10 cellular contexts compared by ENCODE assay signal in the genomic region with DNA sequence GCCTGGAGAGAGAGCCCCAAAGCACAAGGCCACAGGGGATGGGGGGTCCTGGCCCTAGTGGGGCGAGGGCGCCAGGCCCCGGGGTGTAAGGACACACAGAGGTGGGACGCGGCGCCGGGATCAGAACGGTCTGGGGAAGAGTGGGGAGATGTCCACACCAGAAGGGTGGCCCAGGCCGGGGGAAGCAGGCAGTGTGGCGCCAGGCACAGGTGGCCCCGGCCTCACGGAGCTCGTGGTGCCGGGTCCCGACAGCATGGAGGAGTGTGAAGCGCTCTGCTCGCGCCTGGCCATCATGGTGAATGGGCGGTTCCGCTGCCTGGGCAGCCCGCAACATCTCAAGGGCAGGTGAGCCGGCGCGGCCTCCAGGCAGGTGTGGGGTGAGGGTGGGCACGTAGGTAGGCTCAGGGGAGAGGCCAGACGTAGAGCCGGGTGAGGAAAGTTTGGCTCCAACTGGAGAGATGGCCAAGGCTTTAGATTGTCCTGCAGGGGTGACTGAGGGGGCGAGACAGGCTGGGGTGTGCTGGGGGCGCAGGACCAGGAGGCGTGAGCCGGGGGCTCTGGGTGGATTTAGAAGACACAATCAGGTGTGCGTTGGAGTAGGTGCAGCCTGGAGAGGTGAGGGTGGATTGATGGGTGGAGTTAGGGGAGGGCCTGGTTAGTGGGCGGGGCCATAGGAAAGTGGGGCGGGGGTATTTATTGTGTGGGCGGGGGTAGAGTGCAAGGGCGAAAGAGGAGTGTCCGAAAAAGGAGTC. TPM values are rescaled to one million over a fixed set of nuclear protein-coding genes. Genes with fewer than 3 reads are reported as not detected.
DNase-seq lines count a peak whose midpoint lies in the region; TF ChIP-seq lines count a peak whose summit lies in the region.
"Had no signal": no experiment of that assay in that cellular context is flagged by ENCODE, and none has a peak within 500 bp of the region (broad histone marks: within the 10 kb centered on the region; RNA-seq: fewer than 3 reads in every experiment).

No MANE protein-coding gene starts in this region.

- TF ChIP-seq POLR2A in transverse colon (IDR thresholded peaks at IDR 0.05) (no peak), uterus (IDR thresholded peaks at IDR 0.05) (no peak)

- H3K4me3 ChIP-seq in iPS-20b (ENCODE audit: low read length), result peak overlapping the region; percentile 62; the same call in 1 of the 2 replicates
- H3K4me3 ChIP-seq in transverse colon, result no peak overlapping the region
- no peak overlapping the region for H3K4me3 ChIP-seq in uterus
- no peak overlapping the region for H3K4me3 ChIP-seq in SK-N-SH (ENCODE audit: low read depth in 2 of 2, low read length in 1 of 2)

- intact Hi-C loops in activated CD4-positive, alpha-beta T cell treated with anti-CD3 and anti-CD28 coated beads, Interleukin-2, amount 10 ng/mL, durations not matched to agents 24 days and 14 days (cut with micrococcal nuclease), result loop anchor here (2.0 kb wide), 1 partner anchor 17 kb away; no protein-coding TSS in a partner anchor
- intact Hi-C loops in transverse colon (cut with DNase I; ENCODE audit: low total_unique reads) (no loop called here), uterus (cut with DNase I; ENCODE audit: low total_unique reads) (no loop called here)

- H3K9me3 ChIP-seq in iPS-20b (ENCODE audit: insufficient read depth, low read depth, low read length) (no peaks in the 10 kb centered on the region), transverse colon (no peaks in the 10 kb centered on the region), uterus (peaks cover 0 to 8% of the 10 kb centered on the region in 2 donors), SK-N-SH (no peaks in the 10 kb centered on the region)

- H3K4me1 Mint-ChIP-seq in activated CD4-positive, alpha-beta T cell treated with anti-CD3 and anti-CD28 coated beads, Interleukin-2, amount 10 ng/mL, durations not matched to agents 24 days and 14 days, result peaks cover 28% of the 10 kb centered on the region

- peak overlapping the region; percentile 11 for H3K27ac Mint-ChIP-seq in activated CD4-positive, alpha-beta T cell treated with anti-CD3 and anti-CD28 coated beads, Interleukin-2, amount 10 ng/mL, durations not matched to agents 24 days and 14 days
- H3K27ac Mint-ChIP-seq: activated CD4-positive, alpha-beta memory T cell treated with anti-CD3 and anti-CD28 coated beads for 36 hours had no signal

- H3K27ac ChIP-seq in iPS-20b (ENCODE audit: low read length) (no peak overlapping the region), transverse colon (no peak overlapping the region), uterus (no peak overlapping the region), SK-N-SH (ENCODE audit: low read depth in 2 of 2, low read length in 1 of 2) (no peak overlapping the region)
- H3K27ac ChIP-seq: parathyroid adenoma had no signal

- peaks cover 7% of the 10 kb centered on the region for H3F3A ChIP-seq in SK-N-SH (replicated peaks; ENCODE audit: insufficient read depth)

- peak overlapping the region; percentile 12 for H3K4me3 Mint-ChIP-seq in activated CD4-positive, alpha-beta T cell treated with anti-CD3 and anti-CD28 coated beads, Interleukin-2, amount 10 ng/mL, durations not matched to agents 24 days and 14 days
- H3K4me3 Mint-ChIP-seq: activated CD4-positive, alpha-beta memory T cell treated with anti-CD3 and anti-CD28 coated beads for 36 hours had no signal

- CTCF ChIA-PET in SK-N-SH (lab: Yijun Ruan, JAX), result interaction anchor here (0.7 to 3.5 kb wide), 18 partner anchors 7 to 177 kb away, joined by 3 to 24 read pairs (median 5); partner anchors contain the start of gene RNU6-2

- peaks cover 7% of the 10 kb centered on the region for H3K36me3 Mint-ChIP-seq in activated CD4-positive, alpha-beta T cell treated with anti-CD3 and anti-CD28 coated beads, Interleukin-2, amount 10 ng/mL, durations not matched to agents 24 days and 14 days (ENCODE audit: low read depth)

- peak; percentile 67 for DNase-seq in activated CD4-positive, alpha-beta T cell treated with anti-CD3 and anti-CD28 coated beads, Interleukin-2, amount 10 ng/mL, durations not matched to agents 24 days and 14 days
- no peak for DNase-seq in activated CD4-positive, alpha-beta T cell treated with anti-CD3 and anti-CD28 coated beads, Interleukin-2, amount 50 U/mL, for 1 hour
- DNase-seq in NCI-H69 (lab: John Stamatoyannopoulos, UW) (peak; percentile 40), transverse colon (peak; percentile 38), uterus (no peak), NCI-H1092 (lab: John Stamatoyannopoulos, UW) (no peak), SK-N-SH (no peak)

- H2AFZ ChIP-seq in SK-N-SH (ENCODE audit: low read depth), result no peak overlapping the region

- in situ Hi-C loops in transverse colon (cut with MboI; ENCODE audit: low pct_ligation_motif_present in 1 of 4, low pct_unique_long_range_greater_than_20kb in 1 of 4, low sequenced_read_pairs in 3 of 4), result no loop called here

- no peaks in the 10 kb centered on the region for H3K79me2 ChIP-seq in SK-N-SH (ENCODE audit: insufficient read depth)
- H3K79me2 ChIP-seq: parathyroid adenoma had no signal

- H3K27me3 ChIP-seq in iPS-20b (ENCODE audit: insufficient read depth, low read length), result peaks cover 41% of the 10 kb centered on the region
- H3K27me3 ChIP-seq in transverse colon, result peaks cover 28% of the 10 kb centered on the region
- peaks cover 13 to 30% of the 10 kb centered on the region in 2 donors for H3K27me3 ChIP-seq in uterus
- peaks cover 18% of the 10 kb centered on the region; the same call in 1 of the 2 replicates for H3K27me3 ChIP-seq in SK-N-SH (ENCODE audit: insufficient read depth)

- no peaks in the 10 kb centered on the region for H3K27me3 Mint-ChIP-seq in activated CD4-positive, alpha-beta T cell treated with anti-CD3 and anti-CD28 coated beads, Interleukin-2, amount 10 ng/mL, durations not matched to agents 24 days and 14 days
- H3K27me3 Mint-ChIP-seq: activated CD4-positive, alpha-beta memory T cell treated with anti-CD3 and anti-CD28 coated beads for 36 hours had no signal

- TF ChIP-seq EP300 in transverse colon (IDR thresholded peaks at IDR 0.05; ENCODE audit: low read depth), result no peak
- no peak for TF ChIP-seq EP300 in SK-N-SH (IDR thresholded peaks at IDR 0.05; ENCODE audit: borderline replicate concordance in 1 of 2, low read depth in 1 of 2, low read length in 1 of 2)

- peak overlapping the region; percentile 30; the same call in 1 of the 2 replicates for H3K9ac ChIP-seq in iPS-20b (ENCODE audit: low read depth, low read length)
- H3K9ac ChIP-seq in SK-N-SH, result no peak overlapping the region
- H3K9ac ChIP-seq: parathyroid adenoma had no signal

- TF ChIP-seq RAD21 in SK-N-SH (IDR thresholded peaks at IDR 0.05; ENCODE audit: low read length), result no peak

- H3K9me3 Mint-ChIP-seq in activated CD4-positive, alpha-beta T cell treated with anti-CD3 and anti-CD28 coated beads, Interleukin-2, amount 10 ng/mL, durations not matched to agents 24 days and 14 days, result no peaks in the 10 kb centered on the region
- H3K9me3 Mint-ChIP-seq: activated CD4-positive, alpha-beta memory T cell treated with anti-CD3 and anti-CD28 coated beads for 36 hours had no signal

- no peaks in the 10 kb centered on the region for H3K9me2 ChIP-seq in SK-N-SH

- H3K36me3 ChIP-seq in iPS-20b (ENCODE audit: insufficient read depth, low read depth, low read length) (no peaks in the 10 kb centered on the region), transverse colon (no peaks in the 10 kb centered on the region), uterus (no peaks in the 10 kb centered on the region), SK-N-SH (replicated peaks in 1 of 2; ENCODE audit: control insufficient read depth in 1 of 2, insufficient read depth in 2 of 2, low read length in 1 of 2) (no peaks in the 10 kb centered on the region)

- no peak for TF ChIP-seq CTCF in transverse colon (IDR thresholded peaks at IDR 0.05)
- TF ChIP-seq CTCF in uterus (IDR thresholded peaks at IDR 0.05), result no peak
- no peak for TF ChIP-seq CTCF in SK-N-SH (IDR thresholded peaks at IDR 0.05)

- H3K4me1 ChIP-seq in iPS-20b (ENCODE audit: insufficient read depth, low read length), result peaks cover 4% of the 10 kb centered on the region; the same call in 1 of the 2 replicates
- peaks cover 29 to 45% (median 40%) of the 10 kb centered on the region in 4 donors for H3K4me1 ChIP-seq in transverse colon
- peaks cover 0 to 15% of the 10 kb centered on the region in 2 donors for H3K4me1 ChIP-seq in uterus
- peaks cover 0 to 20% of the 10 kb centered on the region in 2 experiments; a peak in 1 of 4 replicates for H3K4me1 ChIP-seq in SK-N-SH (ENCODE audit: control insufficient read depth in 1 of 2, insufficient read depth in 2 of 2, low read depth in 1 of 2, low read length in 1 of 2)

- no peaks in the 10 kb centered on the region for H4K20me1 ChIP-seq in SK-N-SH (ENCODE audit: insufficient read depth)

- 62 to 79% methylated on average over 9 to 36 of the region's 37 CpGs for WGBS in transverse colon (ENCODE audit: low coverage in 1 of 2), 2 donors
- 82% methylated on average over 37 of the region's 37 CpGs for WGBS in SK-N-SH (ENCODE audit: low lambda C conversion rate)

- H3K4me2 ChIP-seq in SK-N-SH, result no peak overlapping the region

- POLR2A ChIA-PET in SK-N-SH (lab: Yijun Ruan, JAX), result no interaction called here

RNA-seq across cellular contexts. Expression of gene ARHGAP45, which starts 2.9 kb away (rescaled TPM):
- 176 and 183 TPM in 2 replicates for total RNA-seq in activated CD4-positive, alpha-beta T cell treated with anti-CD3 and anti-CD28 coated beads, Interleukin-2, amount 10 ng/mL, durations not matched to agents 24 days and 14 days
- total RNA-seq in transverse colon (100 to 1,000 TPM in 1 of 4 donors, 10 to 100 TPM in 2, 1 to 10 TPM in 1; 10.0 to 174 (median 76.9) TPM), uterus (100 to 1,000 TPM in 1 of 4 donors, 1 to 10 TPM in 3; 4.1 to 154 (median 8.6) TPM)
- 2.8 and 4.2 TPM in 2 replicates for polyA plus RNA-seq in SK-N-SH (2012; rRNA removed)
- polyA plus RNA-seq in SK-N-SH (2012; cell fraction: cytosol; rRNA removed), result 1.7 and 2.5 TPM in 2 replicates
- 5.9 and 9.7 TPM in 2 replicates for polyA plus RNA-seq in SK-N-SH (2012; cell fraction: nucleus; rRNA removed)

RNA-seq across cellular contexts. Expression of gene ABCA7, which starts 24.2 kb away (rescaled TPM):
- 15.8 TPM in 2 replicates for total RNA-seq in activated CD4-positive, alpha-beta T cell treated with anti-CD3 and anti-CD28 coated beads, Interleukin-2, amount 10 ng/mL, durations not matched to agents 24 days and 14 days
- 100 to 1,000 TPM in 1 of 4 donors, 10 to 100 TPM in 3; 47.1 to 128 (median 82.0) TPM for total RNA-seq in transverse colon
- 10 to 100 TPM in 1 of 4 donors, 1 to 10 TPM in 2, under 1 TPM in 1; 0.59 to 10.4 (median 2.7) TPM for total RNA-seq in uterus
- 7.8 and 8.3 TPM in 2 replicates for polyA plus RNA-seq in SK-N-SH (2012; rRNA removed)
- polyA plus RNA-seq in SK-N-SH (2012; cell fraction: cytosol; rRNA removed), result 3.1 and 3.9 TPM in 2 replicates
- 53.6 and 91.8 TPM in 2 replicates for polyA plus RNA-seq in SK-N-SH (2012; cell fraction: nucleus; rRNA removed)

RNA-seq across cellular contexts. Expression of gene POLR2E, which starts 31.1 kb away (rescaled TPM):
- 273 and 274 TPM in 2 replicates for total RNA-seq in activated CD4-positive, alpha-beta T cell treated with anti-CD3 and anti-CD28 coated beads, Interleukin-2, amount 10 ng/mL, durations not matched to agents 24 days and 14 days
- total RNA-seq in transverse colon, result 100 to 1,000 TPM in 2 of 4 donors, 10 to 100 TPM in 2; 74.8 to 167 (median 103) TPM
- total RNA-seq in uterus, result 100 to 1,000 TPM in 1 of 4 donors, 10 to 100 TPM in 3; 13.6 to 112 (median 59.8) TPM
- polyA plus RNA-seq in SK-N-SH (2012; rRNA removed), result 238 and 283 TPM in 2 replicates
- 143 and 208 TPM in 2 replicates for polyA plus RNA-seq in SK-N-SH (2012; cell fraction: cytosol; rRNA removed)
- polyA plus RNA-seq in SK-N-SH (2012; cell fraction: nucleus; rRNA removed), result 134 and 138 TPM in 2 replicates

RNA-seq across cellular contexts. Expression of gene CNN2, which starts 37.7 kb away (rescaled TPM):
- 112 TPM in 2 replicates for total RNA-seq in activated CD4-positive, alpha-beta T cell treated with anti-CD3 and anti-CD28 coated beads, Interleukin-2, amount 10 ng/mL, durations not matched to agents 24 days and 14 days
- total RNA-seq in transverse colon, result 10 to 100 TPM; 39.2 to 57.6 (median 48.2) TPM
- 100 to 1,000 TPM in 2 of 4 donors, 10 to 100 TPM in 2; 14.3 to 186 (median 88.5) TPM for total RNA-seq in uterus
- polyA plus RNA-seq in SK-N-SH (2012; rRNA removed), result 152 and 279 TPM in 2 replicates
- polyA plus RNA-seq in SK-N-SH (2012; cell fraction: cytosol; rRNA removed), result 125 and 167 TPM in 2 replicates
- 199 and 204 TPM in 2 replicates for polyA plus RNA-seq in SK-N-SH (2012; cell fraction: nucleus; rRNA removed)

RNA-seq across cellular contexts. Expression of gene GPX4, which starts 39.7 kb away (rescaled TPM):
- 225 and 239 TPM in 2 replicates for total RNA-seq in activated CD4-positive, alpha-beta T cell treated with anti-CD3 and anti-CD28 coated beads, Interleukin-2, amount 10 ng/mL, durations not matched to agents 24 days and 14 days
- total RNA-seq in transverse colon (100 to 1,000 TPM; 115 to 426 (median 261) TPM), uterus (100 to 1,000 TPM in 3 of 4 donors, 10 to 100 TPM in 1; 68.2 to 357 (median 163) TPM)
- 566 and 925 TPM in 2 replicates for polyA plus RNA-seq in SK-N-SH (2012; rRNA removed)
- 591 and 700 TPM in 2 replicates for polyA plus RNA-seq in SK-N-SH (2012; cell fraction: cytosol; rRNA removed)
- 511 and 671 TPM in 2 replicates for polyA plus RNA-seq in SK-N-SH (2012; cell fraction: nucleus; rRNA removed)

Comparison
In these comparisons a context has a peak if more than half of its experiments do, and no peak if none do; other contexts are left out.
1. DNase-seq: peak in activated CD4-positive, alpha-beta T cell treated with anti-CD3 and anti-CD28 coated beads, Interleukin-2, amount 10 ng/mL, durations not matched to agents 24 days and 14 days (single experiment), NCI-H69 (single experiment) and transverse colon (single experiment); none in activated CD4-positive, alpha-beta T cell treated with anti-CD3 and anti-CD28 coated beads, Interleukin-2, amount 50 U/mL, for 1 hour (single experiment), uterus (0 of 2), NCI-H1092 (single experiment) and SK-N-SH (single experiment).